Comparison of ENCODE assay signal across 28 cellular contexts in the genomic region with DNA sequence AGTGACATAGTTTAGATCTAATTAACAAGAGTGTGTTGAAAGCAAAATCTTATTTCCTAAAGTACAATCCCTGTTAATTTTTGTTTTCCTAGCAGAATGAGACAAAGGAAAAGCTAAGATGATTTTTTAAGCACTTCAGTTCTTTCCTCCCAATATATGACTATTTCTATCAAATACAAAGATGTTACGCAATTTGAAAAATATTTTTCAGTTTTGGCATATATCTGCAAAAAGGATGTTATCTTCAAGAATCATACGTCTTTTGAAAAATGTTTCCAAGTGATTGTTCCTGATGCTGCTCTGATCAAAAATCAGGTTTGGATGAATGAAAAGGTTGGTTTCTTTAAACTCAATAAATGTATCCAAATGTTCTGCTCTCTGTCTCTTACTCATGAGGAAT.
"Had no signal": no experiment of that assay in that cellular context is flagged by ENCODE, and none has a peak within 500 bp of the region (broad histone marks: within the 10 kb centered on the region; RNA-seq: fewer than 3 reads in every experiment).

No MANE protein-coding gene starts in this region.

- H3K4me1 ChIP-seq: colonic mucosa, esophagus muscularis mucosa, esophagus squamous epithelium, foreskin keratinocyte, gastrocnemius medialis, gastroesophageal sphincter, heart left ventricle, heart right ventricle had no signal

- H3K27me3 ChIP-seq: dorsolateral prefrontal cortex, esophagus muscularis mucosa, esophagus squamous epithelium, foreskin keratinocyte, gastrocnemius medialis, gastroesophageal sphincter, heart left ventricle, heart right ventricle had no signal

- H3K36me3 ChIP-seq: colonic mucosa, esophagus muscularis mucosa, esophagus squamous epithelium, gastrocnemius medialis, gastroesophageal sphincter, heart left ventricle, heart right ventricle had no signal

- H3K4me3 ChIP-seq: colonic mucosa, coronary artery, dorsolateral prefrontal cortex, esophagus muscularis mucosa, esophagus squamous epithelium, gastrocnemius medialis, gastroesophageal sphincter, heart left ventricle, heart right ventricle had no signal

- FAIRE-seq: colon, endometrium, endothelial cell of umbilical vein, frontal cortex had no signal

- H3K9me3 ChIP-seq: colonic mucosa, esophagus muscularis mucosa, esophagus squamous epithelium, gastrocnemius medialis, gastroesophageal sphincter, heart left ventricle, heart right ventricle had no signal

- ATAC-seq: effector memory CD8-positive, alpha-beta T cell; esophagus mucosa; foreskin keratinocyte; gastrocnemius medialis; gastroesophageal sphincter; heart left ventricle; heart right ventricle had no signal

- H3K27ac ChIP-seq: colonic mucosa, coronary artery, dorsolateral prefrontal cortex, epithelial cell of prostate, esophagus muscularis mucosa, esophagus squamous epithelium, foreskin keratinocyte, gastrocnemius medialis, gastroesophageal sphincter, heart left ventricle, heart right ventricle had no signal

- DNase-seq: colonic mucosa; cortex of kidney; dermis blood vessel endothelial cell; dorsolateral prefrontal cortex; effector CD4-positive, alpha-beta T cell; effector CD8-positive, alpha-beta T cell; effector memory CD4-positive, alpha-beta T cell; effector memory CD8-positive, alpha-beta T cell; endodermal cell; erythroblast; esophagus squamous epithelium; foreskin fibroblast; foreskin keratinocyte; foreskin melanocyte; gastrocnemius medialis; glutamatergic neuron; head of caudate nucleus; heart left ventricle; heart right ventricle had no signal
